ENCODE assay signal across 11 cellular contexts in genomic region chr6:127022297-127022696, GRCh38.
A peak's percentile ranks its signal among the peaks of the same experiment; 100 is the strongest.
DNase-seq lines count a peak whose midpoint lies in the region; ATAC-seq and TF ChIP-seq lines count a peak whose summit lies in the region.
"Had no signal": no experiment of that assay in that cellular context is flagged by ENCODE, and none has a peak within 500 bp of the region (broad histone marks: within the 10 kb centered on the region; RNA-seq: fewer than 3 reads in every experiment).

No MANE protein-coding gene starts in this region.

- no peaks in the 10 kb centered on the region for H3K4me1 ChIP-seq in SJCRH30
- H3K4me1 ChIP-seq in left lung, result no peaks in the 10 kb centered on the region

- H3K27me3 ChIP-seq in SJCRH30 (no peaks in the 10 kb centered on the region), left lung (no peaks in the 10 kb centered on the region)

- TF ChIP-seq CTCF in AG10803 (conservative IDR thresholded peaks at IDR 0.05; ENCODE audit: low read length) (no peak), left lung (IDR thresholded peaks at IDR 0.05) (no peak)

- no peaks in the 10 kb centered on the region for H3K9me3 ChIP-seq in SJCRH30 (replicated peaks)
- no peaks in the 10 kb centered on the region for H3K9me3 ChIP-seq in left lung

- ATAC-seq in left lung, result peak; percentile 78

- intact Hi-C loops in left lung (cut with DNase I), result no loop called here

- no peak overlapping the region for H3K27ac ChIP-seq in SJCRH30
- H3K27ac ChIP-seq in left lung, result no peak overlapping the region

- H3K36me3 ChIP-seq in SJCRH30 (no peaks in the 10 kb centered on the region), left lung (no peaks in the 10 kb centered on the region)

- POLR2A ChIA-PET in HEK293T (lab: Yijun Ruan, JAX), result no interaction called here

- DNase-seq in AG10803 (ENCODE audit: low read depth) (peak; percentile 75), HEK293T (ENCODE audit: extremely low spot score) (peak; percentile 29), SJCRH30 (peak; percentile 4 to 30), left lung (peak in 1 of 2 donors; percentile 58), glomerular visceral epithelial cell (ENCODE audit: extremely low spot score) (no peak), T-helper 9 cell (no peak), AML-193 (lab: John Stamatoyannopoulos, UW) (no peak)
- no peak for DNase-seq in activated CD4-positive, alpha-beta T cell treated with anti-CD3 and anti-CD28 coated beads, Interleukin-2, amount 50 U/mL, for 48 hours
- DNase-seq: activated CD4-positive, alpha-beta memory T cell treated with anti-CD3 and anti-CD28 coated beads for 36 hours; CD4-positive, CD25-positive, alpha-beta regulatory T cell; erythroblast had no signal

- CTCF ChIA-PET in HEK293T (lab: Yijun Ruan, JAX), result interaction anchor here (0.7 kb wide), 1 partner anchor 79 kb away, joined by 3 read pairs; no protein-coding TSS in a partner anchor

- H3K4me3 ChIP-seq in AG10803 (ENCODE audit: low read length), result no peak overlapping the region
- H3K4me3 ChIP-seq in SJCRH30, result no peak overlapping the region
- H3K4me3 ChIP-seq in left lung, result no peak overlapping the region

TF ChIP-seq in HEK293T, 16 proteins besides CTCF, POLR2A, EP300 and RAD21:
- TF ChIP-seq SP1 (IDR thresholded peaks at IDR 0.05) (no peak), FOXA1 (IDR thresholded peaks at IDR 0.05) (no peak), ZNF384 (IDR thresholded peaks at IDR 0.05) (no peak), TARDBP (IDR thresholded peaks at IDR 0.05) (no peak), LEF1 (IDR thresholded peaks at IDR 0.05; ENCODE audit: borderline replicate concordance) (no peak), BHLHE40 (IDR thresholded peaks at IDR 0.05; ENCODE audit: borderline replicate concordance) (no peak), CTBP1 (IDR thresholded peaks at IDR 0.05; ENCODE audit: borderline replicate concordance) (no peak), ARNT (IDR thresholded peaks at IDR 0.05) (no peak), ELF4 (IDR thresholded peaks at IDR 0.05) (no peak), FOXM1 (IDR thresholded peaks at IDR 0.05; ENCODE audit: borderline replicate concordance) (no peak), PKNOX1 (IDR thresholded peaks at IDR 0.05) (no peak), SUZ12 (IDR thresholded peaks at IDR 0.05) (no peak), FOXK2 (IDR thresholded peaks at IDR 0.05) (no peak), L3MBTL2 (conservative IDR thresholded peaks at IDR 0.05) (no peak; the same call in 1 of the 2 replicates), NFRKB (IDR thresholded peaks at IDR 0.05) (no peak), HDGF (IDR thresholded peaks at IDR 0.05; ENCODE audit: borderline replicate concordance) (no peak)

Comparison
In these comparisons a context has a peak if more than half of its experiments do, and no peak if none do; other contexts are left out.
1. DNase-seq: peak in AG10803 (single experiment), HEK293T (single experiment) and SJCRH30 (2 of 2); none in glomerular visceral epithelial cell (single experiment), T-helper 9 cell (single experiment), activated CD4-positive, alpha-beta T cell treated with anti-CD3 and anti-CD28 coated beads, Interleukin-2, amount 50 U/mL, for 48 hours (0 of 2) and AML-193 (0 of 2).